In the genomic region with DNA sequence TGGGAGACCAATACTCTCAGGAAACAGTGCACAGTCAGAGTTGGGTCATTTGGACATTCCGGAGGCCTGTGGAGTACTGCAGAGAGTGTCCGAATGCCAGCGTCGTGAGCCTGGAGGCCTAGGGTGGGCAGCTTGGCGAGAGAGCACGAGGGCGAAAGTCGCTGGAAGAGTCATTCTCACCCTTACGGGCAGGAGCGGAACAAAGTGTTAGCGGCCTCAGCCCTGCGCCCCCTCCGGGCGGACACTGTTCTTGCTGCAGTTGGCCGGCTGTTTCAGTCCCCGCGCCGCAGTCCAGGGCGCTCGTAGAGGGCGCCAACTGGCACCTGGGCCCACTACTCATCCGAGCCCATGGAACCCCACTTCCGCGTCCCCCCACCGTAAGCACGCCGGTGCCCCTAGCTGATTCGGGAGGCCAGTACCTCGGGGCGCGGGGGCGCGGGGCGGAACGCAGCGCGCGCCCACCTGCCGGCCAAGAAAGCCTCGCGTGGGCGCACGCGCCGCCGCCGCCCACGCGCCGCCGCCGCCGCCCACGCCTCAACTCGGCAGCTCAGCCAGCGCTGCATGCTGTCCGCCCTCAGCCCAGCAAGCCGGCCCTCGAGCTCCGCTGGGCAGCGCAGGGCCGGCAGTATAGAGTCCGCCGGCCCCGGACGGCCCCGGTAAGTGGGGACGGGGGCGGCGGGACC, we compare ENCODE assay signal across 12 cellular contexts.
A peak's percentile ranks its signal among the peaks of the same experiment; 100 is the strongest.
DNase-seq lines count a peak whose midpoint lies in the region; ATAC-seq, FAIRE-seq and TF ChIP-seq lines count a peak whose summit lies in the region.
"Had no signal": no experiment of that assay in that cellular context is flagged by ENCODE, and none has a peak within 500 bp of the region (broad histone marks: within the 10 kb centered on the region; RNA-seq: fewer than 3 reads in every experiment).

No MANE protein-coding gene starts in this region.

- H3K9me3 Mint-ChIP-seq in neural progenitor cell = peaks cover 4% of the 10 kb centered on the region

- H2AFZ ChIP-seq in neural progenitor cell (replicated peaks) = peak overlapping the region; percentile 98

- no peaks in the 10 kb centered on the region for H3K36me3 Mint-ChIP-seq in neural progenitor cell

- H3K4me3 Mint-ChIP-seq in neural progenitor cell = no peak overlapping the region

- no peaks in the 10 kb centered on the region for H3F3A ChIP-seq in neural progenitor cell (ENCODE audit: low read depth)

- peak overlapping the region; percentile 34 for H3K4me3 ChIP-seq in neural progenitor cell
- H3K4me3 ChIP-seq in tibial nerve = no peak overlapping the region
- H3K4me3 ChIP-seq: lung had no signal

- no peak for TF ChIP-seq EP300 in tibial nerve (IDR thresholded peaks at IDR 0.05)

- no peak overlapping the region for H3K9ac ChIP-seq in neural progenitor cell

- peak; percentile 52 for TF ChIP-seq CTCF in foreskin keratinocyte (conservative IDR thresholded peaks at IDR 0.05)
- TF ChIP-seq CTCF in neural progenitor cell (IDR thresholded peaks at IDR 0.05) = peak; percentile 60
- TF ChIP-seq CTCF in tibial nerve (IDR thresholded peaks at IDR 0.05) = no peak

- no peak overlapping the region for H3K27ac ChIP-seq in foreskin keratinocyte
- H3K27ac ChIP-seq in neural progenitor cell = no peak overlapping the region
- no peak overlapping the region for H3K27ac ChIP-seq in tibial nerve

- WGBS in tibial nerve, 2 donors = 5 to 14% methylated on average over 26 to 31 of the region's 70 CpGs

- no peak for FAIRE-seq in HTR-8/SVneo (lab: Jason Lieb, UNC)
- FAIRE-seq: H54 had no signal

- H3K4me2 ChIP-seq in neural progenitor cell = peak overlapping the region; percentile 68

- H3K4me1 Mint-ChIP-seq in neural progenitor cell = no peaks in the 10 kb centered on the region

- H3K27me3 ChIP-seq in foreskin keratinocyte (peaks cover 53% of the 10 kb centered on the region), neural progenitor cell (peaks cover 84% of the 10 kb centered on the region), tibial nerve (peaks cover 0 to 11% of the 10 kb centered on the region in 2 donors)

- H4K20me1 ChIP-seq in neural progenitor cell (ENCODE audit: low read depth) = no peaks in the 10 kb centered on the region

- no peaks in the 10 kb centered on the region for H3K79me2 ChIP-seq in neural progenitor cell (ENCODE audit: low read depth)

- no peaks in the 10 kb centered on the region for H3K4me1 ChIP-seq in foreskin keratinocyte
- H3K4me1 ChIP-seq in neural progenitor cell = no peaks in the 10 kb centered on the region
- peaks cover 0 to 4% (median 0%) of the 10 kb centered on the region in 4 donors for H3K4me1 ChIP-seq in tibial nerve

- H3K36me3 ChIP-seq in neural progenitor cell (no peaks in the 10 kb centered on the region), tibial nerve (no peaks in the 10 kb centered on the region)

- H3K27ac Mint-ChIP-seq in neural progenitor cell = no peak overlapping the region

- TF ChIP-seq POLR2A in tibial nerve (IDR thresholded peaks at IDR 0.05) = no peak

- H3K27me3 Mint-ChIP-seq in neural progenitor cell (ENCODE audit: insufficient read depth, low read depth) = peaks cover 4% of the 10 kb centered on the region

- DNase-seq in CD1c-positive myeloid dendritic cell (ENCODE audit: extremely low spot score) (peak; percentile 37), NOMO-1 treated with dmso at 0.1 percent for 144 hours (lab: John Stamatoyannopoulos, UW; ENCODE audit: unreplicated experiment) (peak; percentile 9), foreskin keratinocyte (peak; percentile 4 to 17), neural progenitor cell (ENCODE audit: low spot score) (peak; percentile 75), tibial nerve (ENCODE audit: low spot score in 2 of 2) (no peak), HTR-8/SVneo (ENCODE audit: insufficient read length, low spot score) (no peak)
- DNase-seq in activated CD4-positive, CD25-positive, alpha-beta regulatory T cell treated with anti-CD3 and anti-CD28 coated beads, Interleukin-2, amount 50 U/mL, for 72 hours = no peak
- DNase-seq: activated gamma-delta T cell, MM.1S had no signal

- peaks cover 7% of the 10 kb centered on the region for H3K9me3 ChIP-seq in neural progenitor cell (ENCODE audit: low read depth)
- peaks cover 0 to 25% (median 0%) of the 10 kb centered on the region in 4 donors for H3K9me3 ChIP-seq in tibial nerve

- ATAC-seq in foreskin keratinocyte (peak; percentile 56), HG02973 (IDR thresholded peaks at IDR 0.05; ENCODE audit: unreplicated experiment) (no peak)

Comparison
In these comparisons a context has a peak if more than half of its experiments do, and no peak if none do; other contexts are left out.
1. DNase-seq: peak in CD1c-positive myeloid dendritic cell (single experiment), NOMO-1 treated with dmso at 0.1 percent for 144 hours (single experiment), foreskin keratinocyte (2 of 2) and neural progenitor cell (single experiment); none in tibial nerve (0 of 2), HTR-8/SVneo (single experiment) and activated CD4-positive, CD25-positive, alpha-beta regulatory T cell treated with anti-CD3 and anti-CD28 coated beads, Interleukin-2, amount 50 U/mL, for 72 hours (single experiment).
2. CTCF ChIP-seq: peak in foreskin keratinocyte (single experiment) and neural progenitor cell (single experiment); none in tibial nerve (0 of 5).